Comparison of ENCODE assay signal across 23 cellular contexts in the genomic region with DNA sequence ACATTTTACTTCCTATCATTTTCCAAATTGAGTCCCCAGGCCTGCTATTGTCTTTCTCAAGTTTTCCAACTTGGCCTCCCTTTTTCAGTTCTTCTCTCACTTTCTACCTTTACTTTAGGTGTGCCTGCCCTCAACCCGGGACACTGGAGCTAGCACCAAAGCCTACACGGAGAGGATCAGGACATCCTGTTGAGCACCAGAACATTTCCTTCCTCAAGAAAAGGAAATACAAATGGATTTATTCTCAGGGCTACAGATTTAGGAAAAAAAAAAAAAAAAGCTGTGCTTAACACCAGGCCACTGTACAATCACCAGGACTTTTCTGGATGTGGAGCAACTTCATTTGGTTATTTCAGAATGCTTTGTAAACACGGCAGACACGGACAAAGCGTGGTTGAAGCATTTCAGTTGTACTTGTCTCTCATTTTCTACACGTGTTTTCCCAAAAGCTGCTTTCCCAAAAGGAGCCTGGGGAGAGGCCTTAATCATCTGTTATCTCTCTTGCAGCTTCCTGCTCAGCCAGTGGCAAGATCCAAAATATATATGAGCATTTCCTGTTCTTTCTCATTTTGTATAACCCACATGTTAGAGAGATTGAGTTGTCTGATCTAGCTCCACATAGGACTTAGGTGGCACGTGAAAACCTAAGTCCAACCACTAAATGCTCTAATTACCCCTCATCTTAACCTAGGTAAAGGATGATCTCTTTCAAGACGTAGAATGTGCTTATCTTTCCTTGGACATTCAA. TPM values are rescaled to one million over a fixed set of nuclear protein-coding genes. Genes with fewer than 3 reads are reported as not detected.
A peak's percentile ranks its signal among the peaks of the same experiment; 100 is the strongest.
DNase-seq lines count a peak whose midpoint lies in the region; ATAC-seq and TF ChIP-seq lines count a peak whose summit lies in the region.
"Had no signal": no experiment of that assay in that cellular context is flagged by ENCODE, and none has a peak within 500 bp of the region (broad histone marks: within the 10 kb centered on the region; RNA-seq: fewer than 3 reads in every experiment).

No MANE protein-coding gene starts in this region.

- no peaks in the 10 kb centered on the region for H3K9me1 ChIP-seq in IMR-90 (ENCODE audit: insufficient read depth, low read length)

- no peak overlapping the region for H3K4me2 ChIP-seq in IMR-90 (ENCODE audit: low read depth, low read length)

- no peaks in the 10 kb centered on the region for H3K4me1 ChIP-seq in IMR-90 (ENCODE audit: control insufficient read depth, insufficient read depth, low read length)
- H3K4me1 ChIP-seq in right lobe of liver = no peaks in the 10 kb centered on the region

- H3K56ac ChIP-seq in IMR-90 (ENCODE audit: extremely low read depth, insufficient read depth, low read length) = no peak overlapping the region

- WGBS in IMR-90 (ENCODE audit: extremely low coverage in 2 of 2, insufficient read length in 1 of 2), 2 experiments = 20% methylated on average over 1 of the region's 8 CpGs; no CpG with 5 or more reads in 1 of the 2 experiments
- WGBS in right lobe of liver (ENCODE audit: insufficient coverage, low coverage, low lambda C conversion rate, missing lambda C conversion rate) = 47% methylated on average over 8 of the region's 8 CpGs

- no peak overlapping the region for H4K8ac ChIP-seq in IMR-90 (ENCODE audit: low read depth in 2 of 2, low read length in 2 of 2)

- no peaks in the 10 kb centered on the region for H3K36me3 ChIP-seq in IMR-90 (ENCODE audit: control insufficient read depth, insufficient read depth, low read length)
- H3K36me3 ChIP-seq in right lobe of liver = no peaks in the 10 kb centered on the region

- DNase-seq in A172 (ENCODE audit: low spot score) (peak; percentile 14), IMR-90 (no peak), choroid plexus epithelial cell (ENCODE audit: low read depth) (peak; percentile 37), right lobe of liver (no peak), NCI-H2227 treated with DMSO at 0.1 percent for 48 hours (lab: John Stamatoyannopoulos, UW) (no peak), CD14-positive monocyte (ENCODE audit: low spot score) (no peak)
- DNase-seq in activated CD4-positive, alpha-beta T cell treated with anti-CD3 and anti-CD28 coated beads, Interleukin-2, amount 50 U/mL, for 48 hours = no peak
- DNase-seq: ACHN; activated CD4-positive, alpha-beta T cell treated with anti-CD3 and anti-CD28 coated beads, Interleukin-2, amount 10 ng/mL, durations not matched to agents 24 days and 14 days; activated effector memory CD4-positive, alpha-beta T cell treated with Interleukin-2 at 50 U/mL for 16 hours; amygdala; endodermal cell; foreskin fibroblast; hypothalamus; kidney; MM.1S; naive thymus-derived CD8-positive, alpha-beta T cell; NCI-H187 treated with DMSO at 0.1 percent for 48 hours; NCI-H345; NK-92 treated with Interleukin-12 subunit alpha and Interleukin-12 subunit beta, amount 100 ng/mL, for 24 hours had no signal

- H3K18ac ChIP-seq in IMR-90 (ENCODE audit: low read depth, low read length) = no peak overlapping the region

- H3K36me3 Mint-ChIP-seq in CD14-positive monocyte = no peaks in the 10 kb centered on the region
- H3K36me3 Mint-ChIP-seq: memory B cell; naive thymus-derived CD8-positive, alpha-beta T cell had no signal

- no peak overlapping the region for H4K5ac ChIP-seq in IMR-90 (ENCODE audit: low read depth, low read length)

- no peak overlapping the region for H2BK15ac ChIP-seq in IMR-90 (ENCODE audit: low read depth, low read length)

- H2AK5ac ChIP-seq in IMR-90 (ENCODE audit: low read depth, low read length) = no peak overlapping the region

- H3K9me3 ChIP-seq in IMR-90 (ENCODE audit: control insufficient read depth, insufficient read depth, low read length) = no peaks in the 10 kb centered on the region
- H3K9me3 ChIP-seq in right lobe of liver = no peaks in the 10 kb centered on the region

- no peaks in the 10 kb centered on the region for H4K20me1 ChIP-seq in IMR-90 (ENCODE audit: insufficient read depth, low read length)

- H2BK5ac ChIP-seq in IMR-90 (ENCODE audit: low read depth, low read length, poor library complexity, severe bottlenecking) = no peak overlapping the region

- TF ChIP-seq POLR2A in IMR-90 (IDR thresholded peaks at IDR 0.05; ENCODE audit: low read depth, low read length) (no peak), right lobe of liver (IDR thresholded peaks at IDR 0.05) (no peak)

- H3K4me3 Mint-ChIP-seq in CD14-positive monocyte = no peak overlapping the region
- H3K4me3 Mint-ChIP-seq: activated CD4-positive, alpha-beta T cell treated with anti-CD3 and anti-CD28 coated beads, Interleukin-2, amount 10 ng/mL, durations not matched to agents 24 days and 14 days; endodermal cell; memory B cell; naive thymus-derived CD8-positive, alpha-beta T cell had no signal

- H2BK120ac ChIP-seq in IMR-90 (ENCODE audit: low read depth, low read length) = no peak overlapping the region

- no peak overlapping the region for H3K9ac ChIP-seq in IMR-90 (ENCODE audit: low read depth, low read length)

- H3K27ac ChIP-seq in IMR-90 (ENCODE audit: insufficient read depth, low read length) (no peak overlapping the region), right lobe of liver (no peak overlapping the region)

- no peak overlapping the region for H2AFZ ChIP-seq in IMR-90 (replicated peaks; ENCODE audit: low read length, poor library complexity)

- in situ Hi-C loops in IMR-90 (cut with MboI; ENCODE audit: low sequenced_read_pairs) = no loop called here

- H3K4me3 ChIP-seq in IMR-90 (ENCODE audit: insufficient read depth, low read depth, low read length) (no peak overlapping the region), choroid plexus epithelial cell (ENCODE audit: low read depth, low read length) (no peak overlapping the region), right lobe of liver (no peak overlapping the region)

- H3K9me3 Mint-ChIP-seq in CD14-positive monocyte = peaks cover 0 to 1% (median 0%) of the 10 kb centered on the region in 7 donors
- H3K9me3 Mint-ChIP-seq: activated CD4-positive, alpha-beta T cell treated with anti-CD3 and anti-CD28 coated beads, Interleukin-2, amount 10 ng/mL, durations not matched to agents 24 days and 14 days; endodermal cell; memory B cell; naive thymus-derived CD8-positive, alpha-beta T cell had no signal

- H3K4ac ChIP-seq in IMR-90 (ENCODE audit: low read depth, low read length) = no peak overlapping the region

- no peak overlapping the region for H3K23ac ChIP-seq in IMR-90 (ENCODE audit: low read depth, low read length)

- peaks cover 0 to 5% (median 2%) of the 10 kb centered on the region in 3 donors for H3K27me3 Mint-ChIP-seq in CD14-positive monocyte (ENCODE audit: low read depth in 3 of 3)
- H3K27me3 Mint-ChIP-seq: memory B cell, progenitor cell of endocrine pancreas had no signal

- H2BK20ac ChIP-seq in IMR-90 (ENCODE audit: low read depth, low read length) = no peak overlapping the region

- peak overlapping the region in 1 of 7 donors; percentile 4 for H3K27ac Mint-ChIP-seq in CD14-positive monocyte
- H3K27ac Mint-ChIP-seq: activated CD4-positive, alpha-beta T cell treated with anti-CD3 and anti-CD28 coated beads, Interleukin-2, amount 10 ng/mL, durations not matched to agents 24 days and 14 days; endodermal cell; memory B cell; progenitor cell of endocrine pancreas had no signal

- TF ChIP-seq CTCF in IMR-90 (conservative IDR thresholded peaks at IDR 0.05; ENCODE audit: low read depth, low read length) (no peak), choroid plexus epithelial cell (conservative IDR thresholded peaks at IDR 0.05; ENCODE audit: low read depth, low read length) (no peak), right lobe of liver (IDR thresholded peaks at IDR 0.05) (no peak), CD14-positive monocyte (IDR thresholded peaks at IDR 0.05) (no peak)

- H2AK9ac ChIP-seq in IMR-90 (replicated peaks; ENCODE audit: low read depth, low read length, poor library complexity) = no peak overlapping the region

- POLR2A ChIA-PET in IMR-90 (lab: Charles Lee; ENCODE audit: unreplicated experiment) = no interaction called here

- dilution Hi-C loops in IMR-90 (cut with HindIII; ENCODE audit: low sequenced_read_pairs, unreplicated experiment) = no loop called here

- intact Hi-C loops in IMR-90 (cut with micrococcal nuclease) = no loop called here
- intact Hi-C loops in right lobe of liver (cut with DNase I) = no loop called here
- intact Hi-C loops in CD14-positive monocyte (cut with micrococcal nuclease) = no loop called here

- BruUV-seq in IMR-90 (replicated peaks; lab: Mats Ljungman, UMichigan) = no TSS peak

- no peak for TF ChIP-seq RAD21 in IMR-90 (IDR thresholded peaks at IDR 0.05; ENCODE audit: low read length)

- H3K14ac ChIP-seq in IMR-90 (replicated peaks; ENCODE audit: low read depth, low read length) = no peak overlapping the region

- H3K27me3 ChIP-seq in IMR-90 (ENCODE audit: control insufficient read depth, insufficient read depth, low read length) = peaks cover 2% of the 10 kb centered on the region; the same call in 1 of the 2 replicates
- no peaks in the 10 kb centered on the region for H3K27me3 ChIP-seq in right lobe of liver

- CTCF ChIA-PET in IMR-90 (lab: Yijun Ruan, JAX) = interaction anchor here (1.2 kb wide), 1 partner anchor 10 kb away, joined by 3 read pairs; no protein-coding TSS in a partner anchor

- ATAC-seq in IMR-90 (ENCODE audit: low read depth) (0 out of 2 replicates have a peak, but pooled peaks have one; percentile 21), right lobe of liver (peak in 3 of 4 donors; percentile 18 to 35 (median 26)), GM21390 (IDR thresholded peaks at IDR 0.05; ENCODE audit: unreplicated experiment) (no peak)
- ATAC-seq: naive thymus-derived CD8-positive, alpha-beta T cell had no signal

- no peaks in the 10 kb centered on the region for H3K79me1 ChIP-seq in IMR-90 (ENCODE audit: low read depth in 1 of 2, low read length in 2 of 2)

- peaks cover 40% of the 10 kb centered on the region for H3K4me1 Mint-ChIP-seq in CD14-positive monocyte
- H3K4me1 Mint-ChIP-seq: memory B cell had no signal

- no peak overlapping the region for H4K91ac ChIP-seq in IMR-90 (ENCODE audit: insufficient read depth, low read depth, low read length)

TF ChIP-seq in IMR-90, 13 proteins besides CTCF, POLR2A, EP300 and RAD21 (continues in another document):
- TF ChIP-seq RFX5 (IDR thresholded peaks at IDR 0.05; ENCODE audit: low read depth, low read length) (no peak), NFE2L2 (IDR thresholded peaks at IDR 0.05; ENCODE audit: low read depth, low read length) (no peak), SMC3 (IDR thresholded peaks at IDR 0.05; ENCODE audit: low read depth, low read length) (no peak), RCOR1 (IDR thresholded peaks at IDR 0.05; ENCODE audit: insufficient replicate concordance, low read length) (no peak), BHLHE40 (IDR thresholded peaks at IDR 0.05; ENCODE audit: low read depth, low read length) (no peak), CHD1 (IDR thresholded peaks at IDR 0.05; ENCODE audit: low read depth, low read length) (no peak), FOS (IDR thresholded peaks at IDR 0.05; ENCODE audit: low read depth, low read length) (no peak)

RNA-seq across cellular contexts. Expression of a gene that starts 15.5 kb away (rescaled TPM):
- total RNA-seq in A172 (2014; rRNA removed; shearing (Covaris generic)) = 88.6 and 91.5 TPM in 2 replicates
- 64.3 and 111 TPM in 2 replicates for total RNA-seq in IMR-90 (2012; rRNA removed)
- 98.2 and 126 TPM in 2 replicates for polyA plus RNA-seq in IMR-90 (2012; rRNA removed)
- polyA plus RNA-seq in IMR-90 (2012; cell fraction: cytosol; rRNA removed) = 29.3 and 75.6 TPM in 2 replicates
- 11.5 and 107 TPM in 2 replicates for polyA plus RNA-seq in IMR-90 (2012; cell fraction: nucleus; rRNA removed; ENCODE audit: low replicate concordance)
- total RNA-seq in right lobe of liver = 10 to 100 TPM in 3 of 6 experiments, 1 to 10 TPM in 3; 6.6 to 19.4 (median 9.3) TPM
- polyA plus RNA-seq in CD14-positive monocyte = 100 to 1,000 TPM; 177 to 208 TPM

Comparison
In these comparisons a context has a peak if more than half of its experiments do, and no peak if none do; other contexts are left out.
1. DNase-seq: peak in A172 (single experiment) and choroid plexus epithelial cell (single experiment); none in IMR-90 (single experiment), right lobe of liver (0 of 3), activated CD4-positive, alpha-beta T cell treated with anti-CD3 and anti-CD28 coated beads, Interleukin-2, amount 50 U/mL, for 48 hours (0 of 2), NCI-H2227 treated with DMSO at 0.1 percent for 48 hours (single experiment) and CD14-positive monocyte (single experiment).